Comparison of ENCODE assay signal across 19 cellular contexts in the genomic region with DNA sequence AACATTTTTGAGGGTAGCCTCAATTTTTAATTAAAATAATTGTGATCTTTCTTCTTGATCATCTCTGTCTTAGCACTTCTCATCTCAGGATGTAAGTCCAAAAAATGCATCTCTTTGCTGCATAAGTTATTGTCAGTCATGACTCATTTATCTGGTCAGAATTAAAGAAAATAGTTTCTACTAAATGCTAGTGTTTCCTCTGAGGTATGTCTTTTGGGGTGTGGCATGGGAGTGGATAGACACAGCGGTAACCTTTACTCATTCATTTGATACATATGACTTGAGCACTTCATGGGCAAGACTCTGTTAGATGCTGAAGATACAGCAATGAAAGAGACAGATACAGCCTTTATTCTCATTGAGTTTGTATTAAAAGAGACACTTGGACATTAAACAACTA.
DNase-seq lines count a peak whose midpoint lies in the region; ATAC-seq and TF ChIP-seq lines count a peak whose summit lies in the region.
"Had no signal": no experiment of that assay in that cellular context is flagged by ENCODE, and none has a peak within 500 bp of the region (broad histone marks: within the 10 kb centered on the region; RNA-seq: fewer than 3 reads in every experiment).

No MANE protein-coding gene starts in this region.

- H3K9ac ChIP-seq in PC-3 (ENCODE audit: low read length), result no peak overlapping the region
- peak overlapping the region in 1 of 2 donors; percentile 39 for H3K9ac ChIP-seq in liver (ENCODE audit: low read depth in 1 of 2, low read length in 2 of 2)
- H3K9ac ChIP-seq: BLaER1 treated with 17β-estradiol and CSF1 and Interleukin-3, amounts not matched to agents 10 nM and 100 nM had no signal

- ATAC-seq in PC-3, result peak; percentile 98
- ATAC-seq: natural killer cell treated with Interleukin-12 subunit alpha and Interleukin-12 subunit beta and Interleukin-15 and Interleukin-18, amount 100 ng/mL, for 72 hours; psoas muscle had no signal

- POLR2A ChIA-PET in PC-3 (lab: Charles Lee; ENCODE audit: unreplicated experiment), result no interaction called here

- H3K9me3 ChIP-seq in PC-3 (ENCODE audit: low read length) (no peaks in the 10 kb centered on the region), liver (ENCODE audit: control insufficient read depth in 4 of 4, low read length in 3 of 4) (no peaks in the 10 kb centered on the region)
- H3K9me3 ChIP-seq: psoas muscle had no signal

- BruUV-seq in PC-3 (replicated peaks; lab: Mats Ljungman, UMichigan), result no TSS peak

- no peak overlapping the region for H2AFZ ChIP-seq in PC-3 (ENCODE audit: low read length)
- H2AFZ ChIP-seq: PC-9 had no signal

- DNase-seq in GM03348 (ENCODE audit: low spot score) (peak; percentile 20), PC-3 (peak; percentile 77), epithelial cell of esophagus (ENCODE audit: low read depth) (peak; percentile 78), amniotic stem cell (lab: John Stamatoyannopoulos, UW) (no peak), HUDEP-2 (lab: John Stamatoyannopoulos, UW; ENCODE audit: unreplicated experiment in 76 of 76) (no peak), NCI-H2171 (lab: John Stamatoyannopoulos, UW) (no peak), putamen (ENCODE audit: low spot score) (no peak)
- DNase-seq: activated effector memory CD4-positive, alpha-beta T cell treated with anti-CD3 and anti-CD28 coated beads, Interleukin-2, amount 50 U/mL, for 16 hours; dorsolateral prefrontal cortex; foreskin melanocyte; MM.1S; NCI-H2029; NCI-H526 treated with DMSO at 0.1 percent for 48 hours; PC-9; psoas muscle; T-helper 1 cell had no signal

- H3K27me3 ChIP-seq in PC-3 (ENCODE audit: low read length) (no peaks in the 10 kb centered on the region), liver (ENCODE audit: control insufficient read depth in 4 of 4, insufficient read depth in 4 of 4, low read length in 3 of 4) (no peaks in the 10 kb centered on the region)
- H3K27me3 ChIP-seq: BLaER1 treated with 17β-estradiol and CSF1 and Interleukin-3, amounts not matched to agents 10 nM and 100 nM; dorsolateral prefrontal cortex had no signal

- CTCF ChIA-PET in PC-3 (lab: Charles Lee), result no interaction called here

- intact Hi-C loops in PC-3 (cut with micrococcal nuclease), result no loop called here

- TF ChIP-seq CTCF in PC-3 (conservative IDR thresholded peaks at IDR 0.05; ENCODE audit: low read depth, low read length) (no peak), epithelial cell of esophagus (IDR thresholded peaks at IDR 0.05; ENCODE audit: insufficient read depth, low read depth, low read length, missing control alignments) (no peak), liver (IDR thresholded peaks at IDR 0.05; ENCODE audit: low read depth, low read length, missing input control) (no peak)

- peak overlapping the region; percentile 42 for H3K4me2 ChIP-seq in PC-3 (ENCODE audit: low read length)
- H3K4me2 ChIP-seq: BLaER1 treated with 17β-estradiol and CSF1 and Interleukin-3, amounts not matched to agents 10 nM and 100 nM; PC-9 had no signal

- H3K9me2 ChIP-seq in PC-3 (replicated peaks; ENCODE audit: low read length), result no peaks in the 10 kb centered on the region; the same call in 1 of the 2 replicates

- no peak overlapping the region for H3K4me3 ChIP-seq in PC-3 (ENCODE audit: low read length)
- H3K4me3 ChIP-seq in epithelial cell of esophagus (ENCODE audit: low read length), result no peak overlapping the region
- H3K4me3 ChIP-seq in liver (ENCODE audit: low read depth in 1 of 3, low read length in 3 of 3), result no peak overlapping the region
- H3K4me3 ChIP-seq: BLaER1 treated with 17β-estradiol and CSF1 and Interleukin-3, amounts not matched to agents 10 nM and 100 nM; dorsolateral prefrontal cortex; PC-9; psoas muscle had no signal

- WGBS in liver, result 16% methylated on average over 1 of the region's 1 CpG

- peaks cover 15% of the 10 kb centered on the region for H3K4me1 ChIP-seq in PC-3 (ENCODE audit: insufficient read depth, low read length)
- peaks cover 3 to 40% (median 24%) of the 10 kb centered on the region in 4 donors for H3K4me1 ChIP-seq in liver (ENCODE audit: control insufficient read depth in 4 of 4, insufficient read depth in 4 of 4, low read length in 3 of 4)
- H3K4me1 ChIP-seq: BLaER1 treated with 17β-estradiol and CSF1 and Interleukin-3, amounts not matched to agents 10 nM and 100 nM; psoas muscle had no signal

- no peak for TF ChIP-seq RAD21 in liver (IDR thresholded peaks at IDR 0.05)

- no peaks in the 10 kb centered on the region for H3K79me2 ChIP-seq in PC-3 (ENCODE audit: low read length)

- H3F3A ChIP-seq in PC-3 (ENCODE audit: low read length, unreplicated experiment), result no peaks in the 10 kb centered on the region

- H4K20me1 ChIP-seq in PC-3 (ENCODE audit: low read length), result no peaks in the 10 kb centered on the region
- H4K20me1 ChIP-seq: BLaER1 treated with 17β-estradiol and CSF1 and Interleukin-3, amounts not matched to agents 10 nM and 100 nM had no signal

- H3K36me3 ChIP-seq in PC-3 (ENCODE audit: low read depth, low read length), result no peaks in the 10 kb centered on the region
- no peaks in the 10 kb centered on the region for H3K36me3 ChIP-seq in liver (ENCODE audit: control insufficient read depth in 4 of 4, insufficient read depth in 3 of 4, low read depth in 1 of 4, low read length in 3 of 4)
- H3K36me3 ChIP-seq: BLaER1 treated with 17β-estradiol and CSF1 and Interleukin-3, amounts not matched to agents 10 nM and 100 nM had no signal

- H3K27ac ChIP-seq in PC-3 (ENCODE audit: low read length), result peak overlapping the region; percentile 71
- peak overlapping the region; percentile 86 to 92 for H3K27ac ChIP-seq in liver (ENCODE audit: low read depth in 1 of 2, low read length in 2 of 2)
- H3K27ac ChIP-seq: BLaER1 treated with 17β-estradiol and CSF1 and Interleukin-3, amounts not matched to agents 10 nM and 100 nM; dorsolateral prefrontal cortex; PC-9; psoas muscle had no signal

TF ChIP-seq in liver, 16 proteins besides CTCF, POLR2A, EP300 and RAD21:
- TF ChIP-seq, protein P1, sequence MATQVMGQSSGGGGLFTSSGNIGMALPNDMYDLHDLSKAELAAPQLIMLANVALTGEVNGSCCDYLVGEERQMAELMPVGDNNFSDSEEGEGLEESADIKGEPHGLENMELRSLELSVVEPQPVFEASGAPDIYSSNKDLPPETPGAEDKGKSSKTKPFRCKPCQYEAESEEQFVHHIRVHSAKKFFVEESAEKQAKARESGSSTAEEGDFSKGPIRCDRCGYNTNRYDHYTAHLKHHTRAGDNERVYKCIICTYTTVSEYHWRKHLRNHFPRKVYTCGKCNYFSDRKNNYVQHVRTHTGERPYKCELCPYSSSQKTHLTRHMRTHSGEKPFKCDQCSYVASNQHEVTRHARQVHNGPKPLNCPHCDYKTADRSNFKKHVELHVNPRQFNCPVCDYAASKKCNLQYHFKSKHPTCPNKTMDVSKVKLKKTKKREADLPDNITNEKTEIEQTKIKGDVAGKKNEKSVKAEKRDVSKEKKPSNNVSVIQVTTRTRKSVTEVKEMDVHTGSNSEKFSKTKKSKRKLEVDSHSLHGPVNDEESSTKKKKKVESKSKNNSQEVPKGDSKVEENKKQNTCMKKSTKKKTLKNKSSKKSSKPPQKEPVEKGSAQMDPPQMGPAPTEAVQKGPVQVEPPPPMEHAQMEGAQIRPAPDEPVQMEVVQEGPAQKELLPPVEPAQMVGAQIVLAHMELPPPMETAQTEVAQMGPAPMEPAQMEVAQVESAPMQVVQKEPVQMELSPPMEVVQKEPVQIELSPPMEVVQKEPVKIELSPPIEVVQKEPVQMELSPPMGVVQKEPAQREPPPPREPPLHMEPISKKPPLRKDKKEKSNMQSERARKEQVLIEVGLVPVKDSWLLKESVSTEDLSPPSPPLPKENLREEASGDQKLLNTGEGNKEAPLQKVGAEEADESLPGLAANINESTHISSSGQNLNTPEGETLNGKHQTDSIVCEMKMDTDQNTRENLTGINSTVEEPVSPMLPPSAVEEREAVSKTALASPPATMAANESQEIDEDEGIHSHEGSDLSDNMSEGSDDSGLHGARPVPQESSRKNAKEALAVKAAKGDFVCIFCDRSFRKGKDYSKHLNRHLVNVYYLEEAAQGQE (IDR thresholded peaks at IDR 0.05), result no peak
- TF ChIP-seq HNF4A (conservative IDR thresholded peaks at IDR 0.05) (no peak), ZBTB33 (IDR thresholded peaks at IDR 0.05) (no peak), FOXA1 (IDR thresholded peaks at IDR 0.05) (no peak), EGR1 (IDR thresholded peaks at IDR 0.05; ENCODE audit: low read depth in 2 of 2) (no peak), GABPA (IDR thresholded peaks at IDR 0.05 in 1 of 2, conservative IDR thresholded peaks at IDR 0.05 in 1 of 2) (no peak), NR2F2 (IDR thresholded peaks at IDR 0.05) (no peak), JUND (IDR thresholded peaks at IDR 0.05) (no peak), HNF4G (IDR thresholded peaks at IDR 0.05) (no peak), RXRA (IDR thresholded peaks at IDR 0.05) (no peak), TAF1 (conservative IDR thresholded peaks at IDR 0.05) (no peak), YY1 (IDR thresholded peaks at IDR 0.05) (no peak)
- TF ChIP-seq, protein P2, sequence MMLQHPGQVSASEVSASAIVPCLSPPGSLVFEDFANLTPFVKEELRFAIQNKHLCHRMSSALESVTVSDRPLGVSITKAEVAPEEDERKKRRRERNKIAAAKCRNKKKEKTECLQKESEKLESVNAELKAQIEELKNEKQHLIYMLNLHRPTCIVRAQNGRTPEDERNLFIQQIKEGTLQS (IDR thresholded peaks at IDR 0.05), result no peak
- TF ChIP-seq, protein P3, sequence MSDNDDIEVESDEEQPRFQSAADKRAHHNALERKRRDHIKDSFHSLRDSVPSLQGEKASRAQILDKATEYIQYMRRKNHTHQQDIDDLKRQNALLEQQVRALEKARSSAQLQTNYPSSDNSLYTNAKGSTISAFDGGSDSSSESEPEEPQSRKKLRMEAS (IDR thresholded peaks at IDR 0.05), result no peak

Comparison
In these comparisons a context has a peak if more than half of its experiments do, and no peak if none do; other contexts are left out.
1. DNase-seq: peak in GM03348 (single experiment), PC-3 (single experiment) and epithelial cell of esophagus (single experiment); none in amniotic stem cell (single experiment), HUDEP-2 (0 of 76), NCI-H2171 (single experiment) and putamen (single experiment).